Comparison of ENCODE assay signal across 5 cellular contexts in genomic region chr1:219102466-219102865, GRCh38.
DNase-seq lines count a peak whose midpoint lies in the region; ATAC-seq, FAIRE-seq and TF ChIP-seq lines count a peak whose summit lies in the region.
"Not testable (repeated sequence)": the region's sequence is repeated elsewhere in the genome, so short reads cannot be mapped to it uniquely, and the experiment has no call there.

No MANE protein-coding gene starts in this region.

- ATAC-seq in WTC11, result not testable (repeated sequence)

- not testable (repeated sequence) for H3K4me3 Mint-ChIP-seq in WTC11

- FAIRE-seq in A204.1 (lab: Jason Lieb, UNC) (peak; percentile 53), RCC 7860 (lab: Jason Lieb, UNC) (peak; percentile 42), endometrium (lab: Jason Lieb, UNC) (peak; percentile 79), kidney (lab: Jason Lieb, UNC) (peak; percentile 30)

- H3K27ac ChIP-seq in kidney (ENCODE audit: low read depth in 2 of 2, low read length in 2 of 2), result not testable (repeated sequence)

- H3K4me1 ChIP-seq in kidney (ENCODE audit: control insufficient read depth in 1 of 2, insufficient read depth in 1 of 2, low read depth in 1 of 2, low read length in 2 of 2), result not testable (repeated sequence)

- intact Hi-C loops in kidney (cut with DNase I), result not testable (repeated sequence)

- H3K9me3 ChIP-seq in kidney (ENCODE audit: control insufficient read depth in 1 of 2, low read length in 2 of 2), result not testable (repeated sequence)

- DNase-seq in RCC 7860 (ENCODE audit: low spot score); WTC11 (ENCODE audit: low spot score); kidney: not testable (repeated sequence)

- POLR2A ChIA-PET in WTC11 (lab: Charles Lee), result not testable (repeated sequence)

- not testable (repeated sequence) for TF ChIP-seq CTCF in WTC11 (IDR thresholded peaks at IDR 0.05); kidney (IDR thresholded peaks at IDR 0.05; ENCODE audit: borderline replicate concordance, extremely low read depth, insufficient read depth)

- H3K9ac ChIP-seq in kidney (ENCODE audit: low read length in 2 of 2), result not testable (repeated sequence)

- H3K4me1 Mint-ChIP-seq in WTC11, result peaks cover 17% of the 10 kb centered on the region

- CTCF ChIA-PET in WTC11 (lab: Charles Lee), result not testable (repeated sequence)

- not testable (repeated sequence) for H3K36me3 ChIP-seq in kidney (ENCODE audit: control insufficient read depth in 1 of 2, insufficient read depth in 2 of 2, low read length in 2 of 2)

- peaks cover 20% of the 10 kb centered on the region for H3K9me3 Mint-ChIP-seq in WTC11

- H3K4me3 ChIP-seq in kidney (ENCODE audit: low read length in 2 of 2), result not testable (repeated sequence)

- H3K36me3 Mint-ChIP-seq in WTC11, result not testable (repeated sequence)

- H3K27ac Mint-ChIP-seq in WTC11, result not testable (repeated sequence)

- H3K27me3 Mint-ChIP-seq in WTC11 (ENCODE audit: low read depth), result not testable (repeated sequence)

TF ChIP-seq in WTC11, 78 proteins besides CTCF, POLR2A, EP300 and RAD21:
- TF ChIP-seq HMGA2 (CRISPR knock-in tag; IDR thresholded peaks at IDR 0.05), result peak; percentile 92
